Comparison of ENCODE assay signal across 28 cellular contexts in genomic region chr3:94775746-94776145, GRCh38.
"Had no signal": no experiment of that assay in that cellular context is flagged by ENCODE, and none has a peak within 500 bp of the region (broad histone marks: within the 10 kb centered on the region; RNA-seq: fewer than 3 reads in every experiment).

No MANE protein-coding gene starts in this region.

- ATAC-seq: effector memory CD8-positive, alpha-beta T cell; esophagus mucosa; foreskin keratinocyte; gastrocnemius medialis; gastroesophageal sphincter; heart left ventricle; heart right ventricle had no signal

- H3K36me3 ChIP-seq: colonic mucosa, esophagus muscularis mucosa, esophagus squamous epithelium, gastrocnemius medialis, gastroesophageal sphincter, heart left ventricle, heart right ventricle had no signal

- FAIRE-seq: colon, endometrium, endothelial cell of umbilical vein, frontal cortex had no signal

- H3K27me3 ChIP-seq: colonic mucosa, dorsolateral prefrontal cortex, esophagus muscularis mucosa, esophagus squamous epithelium, foreskin keratinocyte, gastrocnemius medialis, gastroesophageal sphincter, heart left ventricle, heart right ventricle had no signal

- H3K27ac ChIP-seq: colonic mucosa, coronary artery, epithelial cell of prostate, esophagus muscularis mucosa, esophagus squamous epithelium, foreskin keratinocyte, gastrocnemius medialis, gastroesophageal sphincter, heart left ventricle, heart right ventricle had no signal

- H3K4me3 ChIP-seq: colonic mucosa, coronary artery, dorsolateral prefrontal cortex, esophagus muscularis mucosa, esophagus squamous epithelium, gastrocnemius medialis, gastroesophageal sphincter, heart left ventricle, heart right ventricle had no signal

- H3K9me3 ChIP-seq: colonic mucosa, esophagus muscularis mucosa, esophagus squamous epithelium, gastrocnemius medialis, gastroesophageal sphincter, heart left ventricle, heart right ventricle had no signal

- H3K4me1 ChIP-seq: colonic mucosa, esophagus squamous epithelium, foreskin keratinocyte, gastrocnemius medialis, gastroesophageal sphincter, heart left ventricle, heart right ventricle had no signal

- DNase-seq: colonic mucosa; cortex of kidney; dermis blood vessel endothelial cell; dorsolateral prefrontal cortex; effector CD4-positive, alpha-beta T cell; effector CD8-positive, alpha-beta T cell; effector memory CD4-positive, alpha-beta T cell; effector memory CD8-positive, alpha-beta T cell; endodermal cell; erythroblast; esophagus squamous epithelium; foreskin fibroblast; foreskin keratinocyte; foreskin melanocyte; gastrocnemius medialis; glutamatergic neuron; head of caudate nucleus; heart left ventricle; heart right ventricle had no signal
